In genomic region chrX:151973262-151973661, GRCh38 we compare ENCODE assay signal across 11 cellular contexts. TPM values are rescaled to one million over a fixed set of nuclear protein-coding genes. Genes with fewer than 3 reads are reported as not detected.
A peak's percentile ranks its signal among the peaks of the same experiment; 100 is the strongest.
DNase-seq lines count a peak whose midpoint lies in the region; ATAC-seq, FAIRE-seq and TF ChIP-seq lines count a peak whose summit lies in the region.
"Had no signal": no experiment of that assay in that cellular context is flagged by ENCODE, and none has a peak within 500 bp of the region (broad histone marks: within the 10 kb centered on the region; RNA-seq: fewer than 3 reads in every experiment).

No MANE protein-coding gene starts in this region.

- no peak for DNase-seq in Caco-2
- no peak for DNase-seq in SJSA1 (ENCODE audit: low read depth in 1 of 2, low spot score in 2 of 2)
- peak; percentile 6 for DNase-seq in fibroblast of gingiva (ENCODE audit: low read depth)
- no peak for DNase-seq in GM12892 (ENCODE audit: insufficient read length)
- DNase-seq in effector memory CD4-positive, alpha-beta T cell, result no peak
- no peak for DNase-seq in NCI-H510A treated with DMSO at 0.1 percent for 48 hours (lab: John Stamatoyannopoulos, UW)
- DNase-seq: activated CD4-positive, alpha-beta T cell treated with anti-CD3 and anti-CD28 coated beads, Interleukin-2, amount 10 ng/mL, durations not matched to agents 24 days and 14 days; activated naive CD8-positive, alpha-beta T cell treated with anti-CD3 and anti-CD28 coated beads, Interleukin-2, amount 50 U/mL, for 24 hours; NCI-H1092 treated with DMSO at 0.1 percent for 48 hours had no signal

- intact Hi-C loops in Caco-2 (cut with micrococcal nuclease; ENCODE audit: unreplicated experiment), result loop anchor here (10.0 kb wide), 1 partner anchor 72 kb away; no protein-coding TSS in a partner anchor

- H3K27ac ChIP-seq in SJSA1 (peak overlapping the region; percentile 47), rectal smooth muscle tissue (ENCODE audit: low read depth, low read length) (no peak overlapping the region)
- H3K27ac ChIP-seq in effector memory CD4-positive, alpha-beta T cell (ENCODE audit: insufficient read depth, low read length, poor library complexity, severe bottlenecking), result no peak overlapping the region

- no peak for ATAC-seq in GM19463 (IDR thresholded peaks at IDR 0.05; ENCODE audit: unreplicated experiment)
- ATAC-seq: activated naive CD8-positive, alpha-beta T cell treated with anti-CD3 and anti-CD28 coated beads, Interleukin-2, amount 50 U/mL, for 24 hours had no signal

- no peak overlapping the region for H3K9ac ChIP-seq in rectal smooth muscle tissue (ENCODE audit: low read length)

- no TSS peak for BruUV-seq in Caco-2 (replicated peaks; lab: Mats Ljungman, UMichigan)

- TF ChIP-seq CTCF in Caco-2 (IDR thresholded peaks at IDR 0.05; ENCODE audit: insufficient read depth in 1 of 2, low read depth in 1 of 2, low read length in 1 of 2, severe bottlenecking in 1 of 2, unreplicated experiment in 1 of 2), result no peak

- CTCF ChIA-PET in Caco-2 (lab: Charles Lee), result interaction anchor here (0.8 kb wide), 1 partner anchor 14 kb away, joined by 4 read pairs; no protein-coding TSS in a partner anchor

- H3K27me3 ChIP-seq in Caco-2 (replicated peaks; ENCODE audit: control insufficient read depth, insufficient read depth, low read length) (no peaks in the 10 kb centered on the region), SJSA1 (replicated peaks) (no peaks in the 10 kb centered on the region), rectal smooth muscle tissue (ENCODE audit: control insufficient read depth, insufficient read depth, low read length) (no peaks in the 10 kb centered on the region)
- H3K27me3 ChIP-seq in effector memory CD4-positive, alpha-beta T cell (replicated peaks; ENCODE audit: control insufficient read depth, insufficient read depth, low read length, poor library complexity, severe bottlenecking), result peaks cover 7% of the 10 kb centered on the region

- H3K4me1 Mint-ChIP-seq in Caco-2 (ENCODE audit: low read depth, unreplicated experiment), result peaks cover 7% of the 10 kb centered on the region
- H3K4me1 Mint-ChIP-seq: activated CD4-positive, alpha-beta T cell treated with anti-CD3 and anti-CD28 coated beads, Interleukin-2, amount 10 ng/mL, durations not matched to agents 24 days and 14 days; activated naive CD8-positive, alpha-beta T cell treated with anti-CD3 and anti-CD28 coated beads, Interleukin-2, amount 50 U/mL, for 24 hours had no signal

- no peak for TF ChIP-seq POLR2A in GM12892 (IDR thresholded peaks at IDR 0.05; ENCODE audit: low read depth, low read length)

- H3K4me3 ChIP-seq in Caco-2 (ENCODE audit: low read depth, low read length) (peak overlapping the region; percentile 63), SJSA1 (peak overlapping the region; percentile 77), rectal smooth muscle tissue (ENCODE audit: low read length) (peak overlapping the region; percentile 36)
- H3K4me3 ChIP-seq in effector memory CD4-positive, alpha-beta T cell (ENCODE audit: insufficient read depth, low read depth, low read length, poor library complexity, severe bottlenecking), result no peak overlapping the region

- H3K9me3 Mint-ChIP-seq in Caco-2 (ENCODE audit: unreplicated experiment), result no peaks in the 10 kb centered on the region
- H3K9me3 Mint-ChIP-seq: activated CD4-positive, alpha-beta T cell treated with anti-CD3 and anti-CD28 coated beads, Interleukin-2, amount 10 ng/mL, durations not matched to agents 24 days and 14 days; activated naive CD8-positive, alpha-beta T cell treated with anti-CD3 and anti-CD28 coated beads, Interleukin-2, amount 50 U/mL, for 24 hours had no signal

- POLR2A ChIA-PET in Caco-2 (lab: Charles Lee), result no interaction called here

- peak overlapping the region; percentile 76 for H3K4me3 Mint-ChIP-seq in Caco-2 (ENCODE audit: unreplicated experiment)
- H3K4me3 Mint-ChIP-seq: activated CD4-positive, alpha-beta T cell treated with anti-CD3 and anti-CD28 coated beads, Interleukin-2, amount 10 ng/mL, durations not matched to agents 24 days and 14 days; activated naive CD8-positive, alpha-beta T cell treated with anti-CD3 and anti-CD28 coated beads, Interleukin-2, amount 50 U/mL, for 24 hours had no signal

- H3K36me3 Mint-ChIP-seq in Caco-2 (ENCODE audit: insufficient read depth, unreplicated experiment), result peaks cover 22% of the 10 kb centered on the region

- H3K4me1 ChIP-seq in Caco-2, result peaks cover 3% of the 10 kb centered on the region; the same call in 1 of the 2 replicates
- peaks cover 30% of the 10 kb centered on the region for H3K4me1 ChIP-seq in SJSA1 (replicated peaks)
- no peaks in the 10 kb centered on the region for H3K4me1 ChIP-seq in rectal smooth muscle tissue (ENCODE audit: control insufficient read depth, insufficient read depth, low read length)
- no peaks in the 10 kb centered on the region for H3K4me1 ChIP-seq in effector memory CD4-positive, alpha-beta T cell (ENCODE audit: control insufficient read depth, insufficient read depth, low read length, poor library complexity, severe bottlenecking)

- H3K27ac Mint-ChIP-seq in Caco-2 (ENCODE audit: unreplicated experiment), result no peak overlapping the region
- H3K27ac Mint-ChIP-seq: activated CD4-positive, alpha-beta T cell treated with anti-CD3 and anti-CD28 coated beads, Interleukin-2, amount 10 ng/mL, durations not matched to agents 24 days and 14 days; activated naive CD8-positive, alpha-beta T cell treated with anti-CD3 and anti-CD28 coated beads, Interleukin-2, amount 50 U/mL, for 24 hours had no signal

- H3K9me3 ChIP-seq in Caco-2 (no peaks in the 10 kb centered on the region), SJSA1 (replicated peaks) (no peaks in the 10 kb centered on the region)
- no peaks in the 10 kb centered on the region for H3K9me3 ChIP-seq in effector memory CD4-positive, alpha-beta T cell (ENCODE audit: control insufficient read depth, low read length)

- FAIRE-seq in GM12892 (lab: Jason Lieb, UNC), result no peak

- H3K36me3 ChIP-seq in Caco-2 (ENCODE audit: control insufficient read depth, insufficient read depth, low read length) (no peaks in the 10 kb centered on the region), SJSA1 (peaks cover 26% of the 10 kb centered on the region), rectal smooth muscle tissue (ENCODE audit: control insufficient read depth, insufficient read depth, low read length) (no peaks in the 10 kb centered on the region)
- no peaks in the 10 kb centered on the region for H3K36me3 ChIP-seq in effector memory CD4-positive, alpha-beta T cell (ENCODE audit: control insufficient read depth, insufficient read depth, low read length)

- H3K27me3 Mint-ChIP-seq in Caco-2 (ENCODE audit: insufficient read depth, unreplicated experiment), result no peaks in the 10 kb centered on the region

RNA-seq across cellular contexts. Expression of gene GABRE, which starts 1.2 kb away (rescaled TPM):
- total RNA-seq in Caco-2 (2022), result 39.8 and 40.4 TPM in 2 replicates
- 9.8 and 17.1 TPM in 2 replicates for total RNA-seq in SJSA1 (2014; rRNA removed; shearing (Covaris generic))
- 0.23 TPM for polyA plus RNA-seq in GM12892 (2012; ENCODE audit: missing spikeins)
- total RNA-seq: activated CD4-positive, alpha-beta T cell treated with anti-CD3 and anti-CD28 coated beads, Interleukin-2, amount 10 ng/mL, durations not matched to agents 24 days and 14 days had no signal
